16 cellular contexts compared by ENCODE assay signal in genomic region chr4:13647012-13647411, GRCh38. TPM values are rescaled to one million over a fixed set of nuclear protein-coding genes. Genes with fewer than 3 reads are reported as not detected.
DNase-seq lines count a peak whose midpoint lies in the region; ATAC-seq and TF ChIP-seq lines count a peak whose summit lies in the region.
"Had no signal": no experiment of that assay in that cellular context is flagged by ENCODE, and none has a peak within 500 bp of the region (broad histone marks: within the 10 kb centered on the region; RNA-seq: fewer than 3 reads in every experiment).

No MANE protein-coding gene starts in this region.

- WGBS in HUES64 = 22% methylated on average over 6 of the region's 6 CpGs

- H3K4me3 ChIP-seq in HUES64 (ENCODE audit: low read length) (no peak overlapping the region), neuron (ENCODE audit: low read length) (peak overlapping the region; percentile 17), Peyer's patch (no peak overlapping the region)
- H3K4me3 ChIP-seq: esophagus squamous epithelium, tibial artery had no signal

- H3K27ac ChIP-seq in HUES64 (ENCODE audit: low read depth, low read length) = peak overlapping the region; percentile 15; the same call in 1 of the 2 replicates
- no peak overlapping the region for H3K27ac ChIP-seq in Peyer's patch
- H3K27ac ChIP-seq: esophagus squamous epithelium, tibial artery had no signal

- no peak for TF ChIP-seq CTCF in Peyer's patch (IDR thresholded peaks at IDR 0.05)

- H3K36me3 ChIP-seq in HUES64 (ENCODE audit: insufficient read depth, low read length) = no peaks in the 10 kb centered on the region
- H3K36me3 ChIP-seq in neuron (ENCODE audit: insufficient read depth, low read length) = no peaks in the 10 kb centered on the region
- no peaks in the 10 kb centered on the region for H3K36me3 ChIP-seq in Peyer's patch
- H3K36me3 ChIP-seq: esophagus squamous epithelium, tibial artery had no signal

- DNase-seq in activated CD4-positive, alpha-beta memory T cell treated with anti-CD3 and anti-CD28 coated beads, Interleukin-2, amount 10 ng/mL, durations not matched to agents 7 days and 5 days = no peak
- no peak for DNase-seq in activated CD4-positive, alpha-beta memory T cell treated with anti-CD3 and anti-CD28 coated beads for 36 hours
- DNase-seq in astrocyte of the hippocampus (ENCODE audit: low read depth, low spot score) = peak; percentile 54
- no peak for DNase-seq in Peyer's patch
- DNase-seq in left lobe of liver (ENCODE audit: low spot score) = no peak
- DNase-seq: activated CD4-positive, alpha-beta T cell treated with anti-CD3 and anti-CD28 coated beads for 4 hours; activated naive CD4-positive, alpha-beta T cell treated with anti-CD3 and anti-CD28 coated beads for 36 hours; Calu3; esophagus squamous epithelium; NCI-H2171 treated with DMSO at 0.1 percent for 48 hours; OCI-M1; tibial artery had no signal

- no peaks in the 10 kb centered on the region for H3K36me3 Mint-ChIP-seq in activated CD4-positive, alpha-beta memory T cell treated with anti-CD3 and anti-CD28 coated beads, Interleukin-2, amount 10 ng/mL, durations not matched to agents 7 days and 5 days (ENCODE audit: low read depth)
- H3K36me3 Mint-ChIP-seq in activated CD4-positive, alpha-beta memory T cell treated with anti-CD3 and anti-CD28 coated beads for 36 hours = no peaks in the 10 kb centered on the region
- H3K36me3 Mint-ChIP-seq: memory B cell had no signal

- CTCF ChIA-PET in activated CD4-positive, alpha-beta memory T cell treated with anti-CD3 and anti-CD28 coated beads, Interleukin-2, amount 10 ng/mL, durations not matched to agents 7 days and 5 days (lab: Charles Lee) = interaction anchor here (8.1 kb wide), 1 partner anchor 9 kb away, joined by 60 read pairs; no protein-coding TSS in a partner anchor
- CTCF ChIA-PET in activated CD4-positive, alpha-beta memory T cell treated with anti-CD3 and anti-CD28 coated beads for 36 hours (lab: Charles Lee) = interaction anchor here (1.4 to 2.8 kb wide), 2 partner anchors 8 to 10 kb away, joined by 3 to 13 read pairs; no protein-coding TSS in a partner anchor

- peaks cover 21% of the 10 kb centered on the region for H3K27me3 Mint-ChIP-seq in activated CD4-positive, alpha-beta memory T cell treated with anti-CD3 and anti-CD28 coated beads, Interleukin-2, amount 10 ng/mL, durations not matched to agents 7 days and 5 days
- peaks cover 11% of the 10 kb centered on the region for H3K27me3 Mint-ChIP-seq in activated CD4-positive, alpha-beta memory T cell treated with anti-CD3 and anti-CD28 coated beads for 36 hours

- no peaks in the 10 kb centered on the region for H3K9me3 Mint-ChIP-seq in activated CD4-positive, alpha-beta memory T cell treated with anti-CD3 and anti-CD28 coated beads, Interleukin-2, amount 10 ng/mL, durations not matched to agents 7 days and 5 days
- no peaks in the 10 kb centered on the region for H3K9me3 Mint-ChIP-seq in activated CD4-positive, alpha-beta memory T cell treated with anti-CD3 and anti-CD28 coated beads for 36 hours
- H3K9me3 Mint-ChIP-seq: activated naive CD4-positive, alpha-beta T cell treated with anti-CD3 and anti-CD28 coated beads for 36 hours; memory B cell had no signal

- H3K9me3 ChIP-seq in HUES64 (ENCODE audit: insufficient read depth, low read depth, low read length) (no peaks in the 10 kb centered on the region), neuron (ENCODE audit: low read length) (no peaks in the 10 kb centered on the region), Peyer's patch (no peaks in the 10 kb centered on the region)
- H3K9me3 ChIP-seq: esophagus squamous epithelium, tibial artery had no signal

- ATAC-seq in HG03565 (IDR thresholded peaks at IDR 0.05; ENCODE audit: unreplicated experiment) (no peak), left lobe of liver (no peak)

- POLR2A ChIA-PET in activated CD4-positive, alpha-beta memory T cell treated with anti-CD3 and anti-CD28 coated beads, Interleukin-2, amount 10 ng/mL, durations not matched to agents 7 days and 5 days (lab: Charles Lee) = no interaction called here
- POLR2A ChIA-PET in activated CD4-positive, alpha-beta memory T cell treated with anti-CD3 and anti-CD28 coated beads for 36 hours (lab: Charles Lee) = no interaction called here

- intact Hi-C loops in activated CD4-positive, alpha-beta memory T cell treated with anti-CD3 and anti-CD28 coated beads for 36 hours (cut with micrococcal nuclease) = no loop called here

- peak overlapping the region; percentile 59 for H3K4me3 Mint-ChIP-seq in activated CD4-positive, alpha-beta memory T cell treated with anti-CD3 and anti-CD28 coated beads, Interleukin-2, amount 10 ng/mL, durations not matched to agents 7 days and 5 days
- no peak overlapping the region for H3K4me3 Mint-ChIP-seq in activated CD4-positive, alpha-beta memory T cell treated with anti-CD3 and anti-CD28 coated beads for 36 hours
- H3K4me3 Mint-ChIP-seq: activated naive CD4-positive, alpha-beta T cell treated with anti-CD3 and anti-CD28 coated beads for 36 hours; memory B cell had no signal

- H3K27me3 ChIP-seq in HUES64 (ENCODE audit: insufficient read depth, low read length) (no peaks in the 10 kb centered on the region), neuron (ENCODE audit: insufficient read depth, low read length) (no peaks in the 10 kb centered on the region), Peyer's patch (no peaks in the 10 kb centered on the region)
- H3K27me3 ChIP-seq: tibial artery had no signal

- H3K9ac ChIP-seq in HUES64 (ENCODE audit: low read depth, low read length) = no peak overlapping the region

- H3K4me1 ChIP-seq in HUES64 (ENCODE audit: insufficient read depth, low read length) (peaks cover 13% of the 10 kb centered on the region), neuron (ENCODE audit: insufficient read depth, low read length) (peaks cover 4% of the 10 kb centered on the region), Peyer's patch (no peaks in the 10 kb centered on the region)

- TF ChIP-seq POLR2A in Peyer's patch (IDR thresholded peaks at IDR 0.05) = no peak

- peaks cover 9% of the 10 kb centered on the region for H3K4me1 Mint-ChIP-seq in activated CD4-positive, alpha-beta memory T cell treated with anti-CD3 and anti-CD28 coated beads, Interleukin-2, amount 10 ng/mL, durations not matched to agents 7 days and 5 days
- peaks cover 2% of the 10 kb centered on the region for H3K4me1 Mint-ChIP-seq in activated CD4-positive, alpha-beta memory T cell treated with anti-CD3 and anti-CD28 coated beads for 36 hours (ENCODE audit: low read depth)
- H3K4me1 Mint-ChIP-seq: memory B cell had no signal

- H2AFZ ChIP-seq in neuron (ENCODE audit: low read depth, low read length) = peak overlapping the region; percentile 37

- no peak overlapping the region for H3K27ac Mint-ChIP-seq in activated CD4-positive, alpha-beta memory T cell treated with anti-CD3 and anti-CD28 coated beads, Interleukin-2, amount 10 ng/mL, durations not matched to agents 7 days and 5 days
- H3K27ac Mint-ChIP-seq in activated CD4-positive, alpha-beta memory T cell treated with anti-CD3 and anti-CD28 coated beads for 36 hours = no peak overlapping the region
- H3K27ac Mint-ChIP-seq: activated naive CD4-positive, alpha-beta T cell treated with anti-CD3 and anti-CD28 coated beads for 36 hours; memory B cell had no signal

RNA-seq across cellular contexts. Expression of gene BOD1L1, which starts 19.5 kb away (rescaled TPM):
- total RNA-seq in activated CD4-positive, alpha-beta memory T cell treated with anti-CD3 and anti-CD28 coated beads, Interleukin-2, amount 10 ng/mL, durations not matched to agents 7 days and 5 days = 10 to 100 TPM; 32.2 to 34.8 TPM
- total RNA-seq in activated CD4-positive, alpha-beta memory T cell treated with anti-CD3 and anti-CD28 coated beads for 36 hours = 10 to 100 TPM; 25.5 to 31.2 TPM
- polyA plus RNA-seq in HUES64 (2013, experiment 1 of 2) = 16.3 TPM
- 20.5 TPM for polyA plus RNA-seq in HUES64 (2013, experiment 2 of 2)
- 100 to 1,000 TPM in 1 of 4 donors, 10 to 100 TPM in 3; 41.0 to 113 (median 49.2) TPM for total RNA-seq in Peyer's patch
- 8.0 TPM for total RNA-seq in left lobe of liver
